ENCODE assay signal across 1 cellular context in genomic region chr7:6531492-6532279, GRCh38.
TF ChIP-seq lines count a peak whose summit lies in the region.

No MANE protein-coding gene starts in this region.

TF ChIP-seq in A549, 52 proteins besides CTCF, POLR2A, EP300 and RAD21 (continued from another document):
- no peak for TF ChIP-seq REST (IDR thresholded peaks at IDR 0.05)
- no peak for TF ChIP-seq EHF (CRISPR knock-in tag; IDR thresholded peaks at IDR 0.05)
- TF ChIP-seq CBX8 (IDR thresholded peaks at IDR 0.05): no peak
TF ChIP-seq in A549: peak in this region for 0.
